In the genomic region with DNA sequence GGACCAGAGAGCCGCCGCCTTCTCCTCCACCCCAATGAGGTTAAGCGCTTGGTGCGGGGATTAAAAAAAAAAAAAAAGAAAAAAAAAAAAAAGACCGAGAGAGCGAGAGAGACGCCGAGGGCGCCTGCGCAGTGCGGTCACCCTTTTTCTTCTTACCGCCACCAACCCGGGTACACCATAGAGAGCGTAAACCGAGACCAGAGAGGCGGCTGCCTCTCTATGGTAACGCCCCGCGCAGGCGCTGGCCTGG, we compare ENCODE assay signal across 8 cellular contexts. TPM values are rescaled to one million over a fixed set of nuclear protein-coding genes. Genes with fewer than 3 reads are reported as not detected.
DNase-seq lines count a peak whose midpoint lies in the region; ATAC-seq, FAIRE-seq and TF ChIP-seq lines count a peak whose summit lies in the region.

A gene (minus strand): TSS at position 61 of the 250 bp plus-strand sequence. CDS start 43,567 bp downstream, outside the sequence.

- DNase-seq in ACHN (peak; percentile 99), NCI-H460 (ENCODE audit: extremely low read depth, low read depth) (peak; percentile 94), chondrocyte (ENCODE audit: low spot score) (peak; percentile 98), kidney (peak; percentile 99)
- DNase-seq in activated CD4-positive, alpha-beta T cell treated with anti-CD3 and anti-CD28 coated beads for 1 hour: peak; percentile 95
- DNase-seq in stimulated activated CD4-positive, alpha-beta T cell treated with anti-CD3 and anti-CD28 coated beads, Interleukin-1b, Interleukin-23, amount 100 ng/mL, for 1 hour (ENCODE audit: low read depth in 2 of 2): peak; percentile 79 to 90

- ATAC-seq in GM18873 (IDR thresholded peaks at IDR 0.05; ENCODE audit: low FRiP score, unreplicated experiment) (peak; percentile 79), HG03139 (IDR thresholded peaks at IDR 0.05; ENCODE audit: unreplicated experiment) (peak; percentile 89)

- peak within 1 kb of the TSS; percentile 99 for H3K27ac Mint-ChIP-seq in chondrocyte (ENCODE audit: unreplicated experiment)

- H3K4me3 Mint-ChIP-seq in chondrocyte (ENCODE audit: unreplicated experiment): peak within 1 kb of the TSS; percentile 91

- TF ChIP-seq CTCF in chondrocyte (IDR thresholded peaks at IDR 0.05) (no peak), kidney (IDR thresholded peaks at IDR 0.05; ENCODE audit: borderline replicate concordance, extremely low read depth, insufficient read depth) (no peak)

- in situ Hi-C loops in ACHN (cut with HindIII; ENCODE audit: low pct_ligation_motif_present, low pct_unique_long_range_greater_than_20kb, low sequenced_read_pairs): no loop called here

- H3K9me3 ChIP-seq in kidney (ENCODE audit: control insufficient read depth in 1 of 2, low read length in 2 of 2): no peaks in the 10 kb centered on the region

- no peaks in the 10 kb centered on the region for H3K9me3 Mint-ChIP-seq in chondrocyte (ENCODE audit: low read depth)

- intact Hi-C loops in kidney (cut with DNase I): no loop called here

- no peaks in the 10 kb centered on the region for H3K27me3 Mint-ChIP-seq in chondrocyte (ENCODE audit: low read depth)

- peak within 1 kb of the TSS; percentile 94 to 98 for H3K27ac ChIP-seq in kidney (ENCODE audit: low read depth in 2 of 2, low read length in 2 of 2)

- peaks cover 17 to 19% of the 10 kb centered on the region in 2 donors for H3K4me1 ChIP-seq in kidney (ENCODE audit: control insufficient read depth in 1 of 2, insufficient read depth in 1 of 2, low read depth in 1 of 2, low read length in 2 of 2)

- no peaks in the 10 kb centered on the region for H3K36me3 Mint-ChIP-seq in chondrocyte (ENCODE audit: low read depth)

- H3K9ac ChIP-seq in kidney (ENCODE audit: low read length in 2 of 2): peak within 1 kb of the TSS; percentile 93 to 99

- H3K36me3 ChIP-seq in kidney (ENCODE audit: control insufficient read depth in 1 of 2, insufficient read depth in 2 of 2, low read length in 2 of 2): no peaks in the 10 kb centered on the region

- FAIRE-seq in kidney (lab: Jason Lieb, UNC): no peak

- peaks cover 39% of the 10 kb centered on the region for H3K4me1 Mint-ChIP-seq in chondrocyte (ENCODE audit: low read depth)

- peak within 1 kb of the TSS; percentile 85 to 98 for H3K4me3 ChIP-seq in kidney (ENCODE audit: low read length in 2 of 2)

RNA-seq across cellular contexts. Expression of the gene that starts here (rescaled TPM):
- 28.0 and 40.0 TPM in 2 replicates for total RNA-seq in NCI-H460 (2014; rRNA removed; shearing (Covaris generic))
- 12.5 and 22.2 TPM in 2 replicates for polyA plus RNA-seq in NCI-H460 (2014; cell fraction: nucleus; rRNA removed)
- total RNA-seq in chondrocyte (56.0 to 71.3 TPM (median 57.9 TPM) in 3 replicates), kidney (71.5 TPM)
- polyA plus RNA-seq in kidney (ENCODE audit: insufficient read depth, low read depth, low replicate concordance): 6.8 TPM

Comparison
In these comparisons a context has a peak if more than half of its experiments do, and no peak if none do; other contexts are left out.
1. Peak in every context shown above with its lines: DNase-seq, ATAC-seq, H3K4me3 ChIP-seq and H3K27ac ChIP-seq.